In genomic region chr5:16465544-16466432, GRCh38 we compare ENCODE assay signal across 8 cellular contexts. TPM values are rescaled to one million over a fixed set of nuclear protein-coding genes. Genes with fewer than 3 reads are reported as not detected.
A peak's percentile ranks its signal among the peaks of the same experiment; 100 is the strongest.
DNase-seq lines count a peak whose midpoint lies in the region; ATAC-seq and TF ChIP-seq lines count a peak whose summit lies in the region.

ZNF622 (minus strand) TSS chr5:16465800; CDS start chr5:16465665, 135 bp downstream.

- peaks cover 35 to 37% of the 10 kb centered on the region in 2 donors for H3K36me3 Mint-ChIP-seq in CD14-positive monocyte
- peaks cover 50% of the 10 kb centered on the region for H3K36me3 Mint-ChIP-seq in dendritic cell treated with granulocyte-macrophage colony-stimulating factor and Interleukin-4, amounts not matched to agents 40 ng/mL and 50 ng/mL, for 4 days (ENCODE audit: low read depth)

- H3K27me3 Mint-ChIP-seq in CD14-positive monocyte (ENCODE audit: low read depth in 3 of 3), result no peaks in the 10 kb centered on the region
- H3K27me3 Mint-ChIP-seq in dendritic cell treated with granulocyte-macrophage colony-stimulating factor and Interleukin-4, amounts not matched to agents 40 ng/mL and 50 ng/mL, for 4 days, result no peaks in the 10 kb centered on the region

- H3K9me3 Mint-ChIP-seq in CD14-positive monocyte, result no peaks in the 10 kb centered on the region
- H3K9me3 Mint-ChIP-seq in dendritic cell treated with granulocyte-macrophage colony-stimulating factor and Interleukin-4, amounts not matched to agents 40 ng/mL and 50 ng/mL, for 4 days, result no peaks in the 10 kb centered on the region

- peak within 1 kb of the TSS; percentile 94 to 97 for H3K4me3 Mint-ChIP-seq in CD14-positive monocyte
- H3K4me3 Mint-ChIP-seq in dendritic cell treated with granulocyte-macrophage colony-stimulating factor and Interleukin-4, amounts not matched to agents 40 ng/mL and 50 ng/mL, for 4 days, result peak within 1 kb of the TSS; percentile 95

- DNase-seq in CD14-positive monocyte (ENCODE audit: low spot score) (peak; percentile 93), NCI-H748 treated with DMSO at 0.1 percent for 48 hours (lab: John Stamatoyannopoulos, UW) (peak; percentile 97), left lobe of liver (ENCODE audit: low spot score) (peak; percentile 93)
- peak; percentile 70 to 83 for DNase-seq in activated CD4-positive, alpha-beta T cell treated with anti-CD3 and anti-CD28 coated beads, Interleukin-2, amount 50 U/mL, for 24 hours (ENCODE audit: low read depth in 1 of 2, low spot score in 1 of 2)
- peak; percentile 80 for DNase-seq in stimulated activated CD4-positive, alpha-beta T cell treated with anti-CD3 and anti-CD28 coated beads, Interleukin-2, amount 100 ng/mL, for 4 hours (ENCODE audit: low read depth)

- ATAC-seq in GM19397 (IDR thresholded peaks at IDR 0.05; ENCODE audit: unreplicated experiment) (peak; percentile 89), HG03565 (IDR thresholded peaks at IDR 0.05; ENCODE audit: unreplicated experiment) (peak; percentile 65), left lobe of liver (peak; percentile 97)

- H3K27ac Mint-ChIP-seq in CD14-positive monocyte, result peak within 1 kb of the TSS; percentile 93 to 98 (median 97)
- peak within 1 kb of the TSS; percentile 99 for H3K27ac Mint-ChIP-seq in dendritic cell treated with granulocyte-macrophage colony-stimulating factor and Interleukin-4, amounts not matched to agents 40 ng/mL and 50 ng/mL, for 4 days

- intact Hi-C loops in CD14-positive monocyte (cut with micrococcal nuclease), result loop anchor here in 1 of 2 donors (10.0 kb wide), 1 partner anchor 159 kb away; no protein-coding TSS in a partner anchor
- intact Hi-C loops in dendritic cell treated with granulocyte-macrophage colony-stimulating factor and Interleukin-4, amounts not matched to agents 40 ng/mL and 50 ng/mL, for 4 days (cut with micrococcal nuclease), result no loop called here

- H3K4me1 Mint-ChIP-seq in CD14-positive monocyte, result peaks cover 63% of the 10 kb centered on the region
- peaks cover 76% of the 10 kb centered on the region for H3K4me1 Mint-ChIP-seq in dendritic cell treated with granulocyte-macrophage colony-stimulating factor and Interleukin-4, amounts not matched to agents 40 ng/mL and 50 ng/mL, for 4 days (ENCODE audit: low read depth)

- no peak for TF ChIP-seq CTCF in CD14-positive monocyte (IDR thresholded peaks at IDR 0.05)

RNA-seq across cellular contexts. Expression of gene ZNF622, which starts in this region (rescaled TPM):
- polyA plus RNA-seq in CD14-positive monocyte, result 10 to 100 TPM; 25.8 to 30.1 TPM
- 15.6 TPM for total RNA-seq in left lobe of liver

Comparison
In these comparisons a context has a peak if more than half of its experiments do, and no peak if none do; other contexts are left out.
1. Peak in every context shown above with its lines: DNase-seq and ATAC-seq.